ENCODE assay signal across 8 cellular contexts in genomic region chr20:31712564-31713311, GRCh38. TPM values are rescaled to one million over a fixed set of nuclear protein-coding genes. Genes with fewer than 3 reads are reported as not detected.
A peak's percentile ranks its signal among the peaks of the same experiment; 100 is the strongest.
DNase-seq lines count a peak whose midpoint lies in the region; ATAC-seq and TF ChIP-seq lines count a peak whose summit lies in the region.

No MANE protein-coding gene starts in this region.

- DNase-seq in ACHN: peak; percentile 88
- peak; percentile 91 for DNase-seq in HK-2 (ENCODE audit: unreplicated experiment)
- DNase-seq in amniotic epithelial cell (ENCODE audit: low read depth): peak; percentile 78
- DNase-seq in heart right ventricle: peak; percentile 66 to 91
- DNase-seq in trophoblast cell: peak; percentile 33 to 62
- DNase-seq in mesenteric fat pad (ENCODE audit: low spot score): no peak
- no peak for DNase-seq in DMS114 treated with DMSO at 0.1 percent for 48 hours (lab: John Stamatoyannopoulos, UW; ENCODE audit: unreplicated experiment)

- peak overlapping the region; percentile 86 for H4K8ac ChIP-seq in trophoblast cell (ENCODE audit: low read depth, low read length)

- peak overlapping the region; percentile 32 for H3K4me2 ChIP-seq in trophoblast cell (ENCODE audit: low read length)

- H2BK5ac ChIP-seq in trophoblast cell (ENCODE audit: low read depth, low read length, poor library complexity): peak overlapping the region; percentile 99

- peaks cover 0 to 74% (median 0%) of the 10 kb centered on the region in 9 donors for H3K36me3 ChIP-seq in heart right ventricle
- peaks cover 0 to 8% of the 10 kb centered on the region in 2 experiments for H3K36me3 ChIP-seq in trophoblast cell (ENCODE audit: control insufficient read depth in 1 of 2, insufficient read depth in 2 of 2, low read length in 2 of 2)

- H3K27ac ChIP-seq in heart right ventricle (peak overlapping the region; percentile 88 to 100 (median 96)), trophoblast cell (ENCODE audit: low read depth, low read length) (peak overlapping the region; percentile 95)

- peak overlapping the region; percentile 56 for H2AK5ac ChIP-seq in trophoblast cell (ENCODE audit: low read length)

- no peak overlapping the region for H3K9ac ChIP-seq in trophoblast cell (ENCODE audit: low read length)

- H2BK12ac ChIP-seq in trophoblast cell (ENCODE audit: low read length): peak overlapping the region; percentile 99

- peak overlapping the region; percentile 94 for H3K18ac ChIP-seq in trophoblast cell (ENCODE audit: low read length)

- no peak overlapping the region for H3K23ac ChIP-seq in trophoblast cell (ENCODE audit: low read length)

- peaks cover 22% of the 10 kb centered on the region for H3K79me1 ChIP-seq in trophoblast cell (ENCODE audit: low read length)

- intact Hi-C loops in heart right ventricle (cut with DNase I): loop anchor here in 7 of 10 donors (1.0 to 10.0 kb wide), 9 partner anchors 10 to 148 kb away; partner anchors contain the start of gene BCL2L1 (in 1 of the 7)

- no peaks in the 10 kb centered on the region for H3K9me3 ChIP-seq in heart right ventricle
- H3K9me3 ChIP-seq in trophoblast cell (ENCODE audit: insufficient read depth, low read depth, low read length): no peaks in the 10 kb centered on the region

- peak overlapping the region; percentile 88 for H4K12ac ChIP-seq in trophoblast cell (ENCODE audit: low read depth, low read length)

- H3K4ac ChIP-seq in trophoblast cell (ENCODE audit: low read depth, low read length): peak overlapping the region; percentile 81

- H2AFZ ChIP-seq in trophoblast cell (ENCODE audit: insufficient read depth, low read length, poor library complexity): peak overlapping the region; percentile 83

- H3K4me3 ChIP-seq in heart right ventricle (peak overlapping the region in 9 of 10 donors; percentile 10 to 43 (median 33)), trophoblast cell (ENCODE audit: low read depth, low read length) (no peak overlapping the region)

- H2BK120ac ChIP-seq in trophoblast cell (ENCODE audit: insufficient read depth, low read length, poor library complexity): peak overlapping the region; percentile 96

- ATAC-seq in heart right ventricle (peak; percentile 81 to 94 (median 90)), GM19328 (IDR thresholded peaks at IDR 0.05; ENCODE audit: unreplicated experiment) (no peak)

- no peak for TF ChIP-seq CTCF in heart right ventricle (IDR thresholded peaks at IDR 0.05)

- WGBS in heart right ventricle, 2 donors: 7 to 8% methylated on average over 8 of the region's 8 CpGs
- no CpG with 5 or more reads among the region's 8 CpGs for WGBS in trophoblast cell (ENCODE audit: extremely low coverage, insufficient coverage, insufficient read length)

- peaks cover 44 to 100% (median 97%) of the 10 kb centered on the region in 9 donors for H3K4me1 ChIP-seq in heart right ventricle
- H3K4me1 ChIP-seq in trophoblast cell (ENCODE audit: control insufficient read depth in 1 of 2, insufficient read depth in 2 of 2, low read length in 2 of 2): peaks cover 19 to 21% of the 10 kb centered on the region in 2 experiments

- peak overlapping the region; percentile 99 for H4K91ac ChIP-seq in trophoblast cell (ENCODE audit: low read depth, low read length)

- in situ Hi-C loops in ACHN (cut with HindIII; ENCODE audit: low pct_ligation_motif_present, low pct_unique_long_range_greater_than_20kb, low sequenced_read_pairs): no loop called here

- H3K14ac ChIP-seq in trophoblast cell (ENCODE audit: low read length): peak overlapping the region; percentile 90

- H3K27me3 ChIP-seq in heart right ventricle (no peaks in the 10 kb centered on the region), trophoblast cell (ENCODE audit: insufficient read depth, low read length) (no peaks in the 10 kb centered on the region)

- H3K79me2 ChIP-seq in trophoblast cell (ENCODE audit: control insufficient read depth, insufficient read depth, low read length, poor library complexity): peaks cover 8% of the 10 kb centered on the region

RNA-seq across cellular contexts. Expression of gene BCL2L1, which starts 9.9 kb away (rescaled TPM):
- total RNA-seq in heart right ventricle (10 to 100 TPM; 34.7 to 97.4 (median 45.9) TPM), mesenteric fat pad (135 TPM)
- 100 to 1,000 TPM in 1 of 2 donors, 10 to 100 TPM in 1; 35.2 to 128 TPM for polyA plus RNA-seq in heart right ventricle
- polyA plus RNA-seq in trophoblast cell (2013): 62.0 and 65.1 TPM in 2 replicates

RNA-seq across cellular contexts. Expression of gene TPX2, which starts 26.4 kb away (rescaled TPM):
- total RNA-seq in heart right ventricle (1 to 10 TPM in 4 of 10 donors, under 1 TPM in 6; 0.17 to 9.6 (median 0.85) TPM), mesenteric fat pad (1.1 TPM)
- polyA plus RNA-seq in heart right ventricle: under 1 TPM; 0.29 to 0.72 TPM
- 88.5 and 93.7 TPM in 2 replicates for polyA plus RNA-seq in trophoblast cell (2013)

Comparison
In these comparisons a context has a peak if more than half of its experiments do, and no peak if none do; other contexts are left out.
1. DNase-seq: peak in ACHN (single experiment), HK-2 (single experiment), amniotic epithelial cell (single experiment), heart right ventricle (2 of 2) and trophoblast cell (2 of 2); none in mesenteric fat pad (single experiment) and DMS114 treated with DMSO at 0.1 percent for 48 hours (single experiment).